17 cellular contexts compared by ENCODE assay signal in the genomic region with DNA sequence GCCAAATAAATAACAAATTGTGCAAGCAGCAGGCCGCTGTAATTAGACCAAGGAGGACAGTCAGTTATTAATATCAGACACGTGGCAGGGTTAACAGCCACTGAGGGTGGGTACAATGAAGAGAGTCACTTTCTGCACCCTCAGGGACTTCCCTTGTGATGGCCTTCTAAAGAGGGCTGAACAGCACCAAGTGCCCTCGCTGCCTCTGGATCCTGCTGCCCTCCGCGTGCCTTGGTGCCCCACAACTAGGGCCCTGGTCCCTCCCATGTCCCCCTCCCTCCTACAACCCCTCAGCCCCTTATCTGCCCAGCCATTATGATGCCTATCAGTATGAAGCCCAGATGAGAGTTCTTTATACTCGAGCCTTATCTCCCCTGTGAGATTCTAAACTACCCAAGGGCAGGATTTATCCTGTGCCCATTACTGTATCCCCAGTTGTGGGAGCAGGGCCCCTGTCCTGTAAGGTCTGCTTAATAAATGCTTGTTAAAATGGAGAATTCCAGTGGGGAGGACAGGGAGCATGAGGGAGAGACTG. TPM values are rescaled to one million over a fixed set of nuclear protein-coding genes. Genes with fewer than 3 reads are reported as not detected.
DNase-seq lines count a peak whose midpoint lies in the region; ATAC-seq and TF ChIP-seq lines count a peak whose summit lies in the region.
"Had no signal": no experiment of that assay in that cellular context is flagged by ENCODE, and none has a peak within 500 bp of the region (broad histone marks: within the 10 kb centered on the region; RNA-seq: fewer than 3 reads in every experiment).

No MANE protein-coding gene starts in this region.

- no peak for ATAC-seq in Right ventricle myocardium superior (ENCODE audit: poor library complexity)
- ATAC-seq: stimulated activated memory B cell treated with anti-CD40 and anti-IgM and Interleukin-4, amounts not matched to agents 10 μg/mL and 1 μg/mL and 100 μg/mL, for 72 hours had no signal

- no peak for TF ChIP-seq POLR2A in prostate gland (IDR thresholded peaks at IDR 0.05)

- H3K27me3 ChIP-seq in right atrium auricular region (peaks cover 0 to 1% of the 10 kb centered on the region in 2 donors), prostate gland (replicated peaks; ENCODE audit: insufficient read depth) (no peaks in the 10 kb centered on the region)
- H3K27me3 ChIP-seq: adrenal gland had no signal

- peaks cover 0 to 70% of the 10 kb centered on the region in 2 donors for H3K4me1 ChIP-seq in right atrium auricular region
- H3K4me1 ChIP-seq in prostate gland (replicated peaks) = peaks cover 7% of the 10 kb centered on the region

- intact Hi-C loops in Right ventricle myocardium superior (cut with DNase I) (no loop called here), prostate gland (cut with DNase I) (no loop called here)

- 72% methylated on average over 6 of the region's 6 CpGs for WGBS in prostate gland

- TF ChIP-seq CTCF in right atrium auricular region (IDR thresholded peaks at IDR 0.05) (no peak), prostate gland (IDR thresholded peaks at IDR 0.05) (no peak)

- peak overlapping the region; percentile 56 to 60 for H3K27ac ChIP-seq in right atrium auricular region
- peak overlapping the region; percentile 2 to 31 for H3K27ac ChIP-seq in prostate gland
- H3K27ac ChIP-seq: KMS-11, neutrophil had no signal

- no peak for DNase-seq in right atrium auricular region (ENCODE audit: low spot score)
- no peak for DNase-seq in Right ventricle myocardium superior
- peak; percentile 42 for DNase-seq in foreskin melanocyte
- DNase-seq in prostate gland (ENCODE audit: low spot score) = no peak
- DNase-seq in NOMO-1 treated with dmso at 0.1 percent for 144 hours (lab: John Stamatoyannopoulos, UW; ENCODE audit: unreplicated experiment) = no peak
- no peak for DNase-seq in stimulated activated naive CD4-positive, alpha-beta T cell treated with Interleukin-2 at 50 U/mL for 16 hours (lab: John Stamatoyannopoulos, UW)
- DNase-seq in NCI-H1436 (lab: John Stamatoyannopoulos, UW) = no peak
- no peak for DNase-seq in NCI-H2081 treated with DMSO at 0.1 percent for 48 hours (lab: John Stamatoyannopoulos, UW)
- DNase-seq: activated CD4-positive, alpha-beta memory T cell treated with anti-CD3 and anti-CD28 coated beads for 36 hours; adrenal gland; CD4-positive, alpha-beta memory T cell; HFFc6 had no signal

- H3K36me3 ChIP-seq in right atrium auricular region = no peaks in the 10 kb centered on the region
- H3K36me3 ChIP-seq in prostate gland = no peaks in the 10 kb centered on the region
- H3K36me3 ChIP-seq: adrenal gland, neutrophil had no signal

- H3K9me3 ChIP-seq in right atrium auricular region (no peaks in the 10 kb centered on the region), prostate gland (no peaks in the 10 kb centered on the region)
- H3K9me3 ChIP-seq: adrenal gland, neutrophil had no signal

- H3K4me3 ChIP-seq in right atrium auricular region (no peak overlapping the region), prostate gland (no peak overlapping the region)
- H3K4me3 ChIP-seq: adrenal gland, smooth muscle cell had no signal

RNA-seq across cellular contexts. Expression of gene PCDH1, which starts 37.3 kb away (rescaled TPM):
- total RNA-seq in right atrium auricular region = 10 to 100 TPM; 22.1 to 25.3 TPM
- 15.8 TPM for total RNA-seq in Right ventricle myocardium superior
- 10 to 100 TPM; 49.2 to 81.1 TPM for total RNA-seq in prostate gland
- total RNA-seq: activated CD4-positive, alpha-beta memory T cell treated with anti-CD3 and anti-CD28 coated beads for 36 hours; activated T-helper 1 cell treated with anti-CD3 and anti-CD28 coated beads, Interleukin-12 subunit alpha, Interleukin-12 subunit beta, Interleukin-2, Interleukin-4 antibody, amounts not matched to agents 30 ng/mL and 10 ng/mL and 1 ng/mL, durations not matched to agents 14 hours and 24 hours and 36 hours; CD4-positive, alpha-beta memory T cell had no signal
